Comparison of ENCODE assay signal across 1 cellular context in genomic region chr6:28537065-28537464, GRCh38.
A peak's percentile ranks its signal among the peaks of the same experiment; 100 is the strongest.
TF ChIP-seq lines count a peak whose summit lies in the region.

No MANE protein-coding gene starts in this region.

TF ChIP-seq in GM12878, 131 proteins besides CTCF, POLR2A, EP300 and RAD21 (continued from another document):
- TF ChIP-seq PKNOX1 (IDR thresholded peaks at IDR 0.05) (peak; percentile 91), IKZF2 (IDR thresholded peaks at IDR 0.05) (no peak), ATF2 (IDR thresholded peaks at IDR 0.05; ENCODE audit: low read length) (peak; percentile 42), POU2F2 (IDR thresholded peaks at IDR 0.05; ENCODE audit: borderline replicate concordance, low read depth, low read length) (no peak), MEF2B (IDR thresholded peaks at IDR 0.05; ENCODE audit: partially characterized antibody, poor library complexity, severe bottlenecking) (peak; percentile 47), IKZF1 (conservative IDR thresholded peaks at IDR 0.05) (no peak), YY1 (IDR thresholded peaks at IDR 0.05; ENCODE audit: low read depth, low read length) (peak; percentile 73; the same call in 1 of the 2 replicates), PBX3 (IDR thresholded peaks at IDR 0.05; ENCODE audit: insufficient replicate concordance, low read depth, low read length) (peak; percentile 62), NRF1 (conservative IDR thresholded peaks at IDR 0.05; ENCODE audit: low read depth, low read length) (no peak)
